ENCODE assay signal across 20 cellular contexts in genomic region chr3:155075200-155075599, GRCh38. TPM values are rescaled to one million over a fixed set of nuclear protein-coding genes. Genes with fewer than 3 reads are reported as not detected.
DNase-seq lines count a peak whose midpoint lies in the region; ATAC-seq, FAIRE-seq and TF ChIP-seq lines count a peak whose summit lies in the region.
"Had no signal": no experiment of that assay in that cellular context is flagged by ENCODE, and none has a peak within 500 bp of the region (broad histone marks: within the 10 kb centered on the region; RNA-seq: fewer than 3 reads in every experiment).

No MANE protein-coding gene starts in this region.

- H3K9me1 ChIP-seq in K562 (ENCODE audit: control insufficient read depth, insufficient read depth, low read length), result no peaks in the 10 kb centered on the region

- TF ChIP-seq POLR2A in K562 (conservative IDR thresholded peaks at IDR 0.05) (no peak), gastrocnemius medialis (IDR thresholded peaks at IDR 0.05) (no peak)

- H4K20me1 ChIP-seq in K562 (replicated peaks; ENCODE audit: control insufficient read depth, insufficient read depth, low read length), result no peaks in the 10 kb centered on the region

- BruUV-seq in K562 (replicated peaks; lab: Mats Ljungman, UMichigan), result no TSS peak

- POLR2A ChIA-PET in K562 (lab: Yijun Ruan, JAX), result interaction anchor here (0.9 kb wide), 1 partner anchor 16 kb away, joined by 3 read pairs; no protein-coding TSS in a partner anchor

- H3K27ac ChIP-seq in K562 (ENCODE audit: extremely low read depth, low read depth, low read length), result no peak overlapping the region
- H3K27ac ChIP-seq in gastrocnemius medialis, result no peak overlapping the region
- H3K27ac ChIP-seq: BLaER1 treated with 17β-estradiol and CSF1 and Interleukin-3, amounts not matched to agents 10 nM and 100 nM; C4-2B had no signal

- CTCF ChIA-PET in K562 (lab: Yijun Ruan, JAX; ENCODE audit: low intra/inter-chr PET ratio), result no interaction called here

- in situ Hi-C loops in K562 (cut with MboI) (no loop called here), GM13976 (cut with MboI; ENCODE audit: low sequenced_read_pairs, unreplicated experiment) (no loop called here), gastrocnemius medialis (cut with MboI; ENCODE audit: low sequenced_read_pairs in 4 of 4) (loop anchor here in 1 of 4 donors (25.0 kb wide), 1 partner anchor 237 kb away; no protein-coding TSS in a partner anchor)

- ATAC-seq in K562 (no peak), gastrocnemius medialis (no peak), GM18502 (IDR thresholded peaks at IDR 0.05; ENCODE audit: poor library complexity, unreplicated experiment) (no peak)
- ATAC-seq: CD8-positive, alpha-beta T cell had no signal

- H3K27me3 ChIP-seq in K562 (ENCODE audit: control insufficient read depth in 2 of 2, insufficient read depth in 2 of 2, low read length in 2 of 2) (peaks cover 0 to 5% of the 10 kb centered on the region in 2 experiments; a peak in 2 of 5 replicates), gastrocnemius medialis (peaks cover 0 to 6% (median 0%) of the 10 kb centered on the region in 3 donors)

- TF ChIP-seq EP300 in K562 (IDR thresholded peaks at IDR 0.05; ENCODE audit: low read length), result no peak

- no peaks in the 10 kb centered on the region for H3K9me3 ChIP-seq in K562 (replicated peaks; ENCODE audit: control insufficient read depth, insufficient read depth, low read depth, low read length)
- H3K9me3 ChIP-seq in gastrocnemius medialis, result no peaks in the 10 kb centered on the region

- DNase-seq in K562 (ENCODE audit: extremely low read depth in 1 of 4, low spot score in 3 of 4), result no peak
- no peak for DNase-seq in frontal cortex (ENCODE audit: low spot score in 2 of 2)
- DNase-seq in GM13976 (ENCODE audit: low spot score), result no peak
- DNase-seq in gastrocnemius medialis, result no peak
- DNase-seq: 8988T; ACHN; AML-193; Caco-2; Calu3; CD4-positive, alpha-beta T cell; CD8-positive, alpha-beta T cell; DMS79 treated with DMSO at 0.1 percent for 48 hours; GF-D8 had no signal

- H3K9ac ChIP-seq in K562 (ENCODE audit: insufficient read depth in 1 of 2, low read depth in 2 of 2, low read length in 2 of 2), result no peak overlapping the region
- H3K9ac ChIP-seq: BLaER1 treated with 17β-estradiol and CSF1 and Interleukin-3, amounts not matched to agents 10 nM and 100 nM had no signal

- H3K36me3 ChIP-seq in K562 (ENCODE audit: control insufficient read depth, insufficient read depth, low read length), result no peaks in the 10 kb centered on the region
- no peaks in the 10 kb centered on the region for H3K36me3 ChIP-seq in gastrocnemius medialis
- H3K36me3 ChIP-seq: BLaER1 treated with 17β-estradiol and CSF1 and Interleukin-3, amounts not matched to agents 10 nM and 100 nM had no signal

- H3K4me2 ChIP-seq in K562 (ENCODE audit: insufficient read depth, low read length), result no peak overlapping the region
- H3K4me2 ChIP-seq: BLaER1 treated with 17β-estradiol and CSF1 and Interleukin-3, amounts not matched to agents 10 nM and 100 nM had no signal

- no peak for TF ChIP-seq CTCF in K562 (IDR thresholded peaks at IDR 0.05 in 2 of 3, conservative IDR thresholded peaks at IDR 0.05 in 1 of 3; ENCODE audit: insufficient read depth in 2 of 3, low read depth in 1 of 3, low read length in 3 of 3)
- TF ChIP-seq CTCF in GM13976 (IDR thresholded peaks at IDR 0.05; ENCODE audit: borderline replicate concordance, control extremely low read depth, extremely low read depth, insufficient read depth, missing control alignments), result no peak
- no peak for TF ChIP-seq CTCF in gastrocnemius medialis (IDR thresholded peaks at IDR 0.05 in 4 of 5, conservative IDR thresholded peaks at IDR 0.05 in 1 of 5)

- H2AFZ ChIP-seq in K562 (ENCODE audit: low read depth, low read length), result no peak overlapping the region

- FAIRE-seq in K562 (lab: Jason Lieb, UNC) (no peak), frontal cortex (lab: Jason Lieb, UNC) (peak; percentile 23)
- FAIRE-seq: A204.1, D721Med, GM12891 had no signal

- no peak overlapping the region for H3K4me3 ChIP-seq in K562
- no peak overlapping the region for H3K4me3 ChIP-seq in gastrocnemius medialis
- H3K4me3 ChIP-seq: BLaER1 treated with 17β-estradiol and CSF1 and Interleukin-3, amounts not matched to agents 10 nM and 100 nM had no signal

- no peak for TF ChIP-seq RAD21 in K562 (CRISPR knock-in tag; conservative IDR thresholded peaks at IDR 0.05 in 1 of 2, IDR thresholded peaks at IDR 0.05 in 1 of 2)

- H3K4me1 ChIP-seq in K562 (replicated peaks in 1 of 2; ENCODE audit: control insufficient read depth in 2 of 2, insufficient read depth in 2 of 2, low read length in 2 of 2) (peaks cover 13 to 15% of the 10 kb centered on the region in 2 experiments; a peak in 3 of 5 replicates), gastrocnemius medialis (peaks cover 0 to 4% of the 10 kb centered on the region in 2 donors)

- intact Hi-C loops in K562 (cut with micrococcal nuclease), result no loop called here
- intact Hi-C loops in gastrocnemius medialis (cut with DNase I; ENCODE audit: low total_unique reads), result loop anchor here (5.0 kb wide), 1 partner anchor 242 kb away; no protein-coding TSS in a partner anchor

- H3K79me2 ChIP-seq in K562 (ENCODE audit: control insufficient read depth, insufficient read depth, low read length), result no peaks in the 10 kb centered on the region

TF ChIP-seq in K562, 482 proteins besides CTCF, POLR2A, EP300 and RAD21:
- TF ChIP-seq ZNF124 (CRISPR knock-in tag; IDR thresholded peaks at IDR 0.05) (no peak), ZNF507 (tag; conservative IDR thresholded peaks at IDR 0.05) (peak; percentile 98), SMARCE1 (IDR thresholded peaks at IDR 0.05) (no peak)

RNA-seq across cellular contexts. Expression of gene MME, which starts 4.9 kb away (rescaled TPM):
- 6.1 and 11.5 TPM in 2 replicates for total RNA-seq in K562 (2011; cell fraction: chromatin; rRNA removed; ENCODE audit: low replicate concordance)
- 3.4 and 6.2 TPM in 2 replicates for total RNA-seq in K562 (2011; cell fraction: nucleolus; rRNA removed)
- total RNA-seq in K562 (2011; cell fraction: nucleoplasm; rRNA removed), result 3.4 and 4.0 TPM in 2 replicates
- total RNA-seq in K562 (2014; rRNA removed) (2.7 and 4.2 TPM in 2 replicates), K562 (2014; rRNA removed; fragmentation: Illumina TruSeq; extraction: Trizol) (1.8 and 2.7 TPM in 2 replicates), K562 (2015; rRNA removed; fragmentation: Illumina TruSeq; extraction: Trizol) (8.6 and 10.3 TPM in 2 replicates), K562 (2021) (2.1 and 2.5 TPM in 2 replicates), frontal cortex (4.1 TPM), gastrocnemius medialis (10 to 100 TPM; 40.9 to 95.4 (median 68.0) TPM)
- polyA plus RNA-seq in K562 (2011; rRNA removed) (6.6 and 7.2 TPM in 2 replicates), K562 (2014; fragmentation: Illumina TruSeq; extraction: Trizol) (1.3 and 2.0 TPM in 2 replicates), K562 (2014; fragmentation: Nextera tagmentation; extraction: Ambion mirVana) (under 1 TPM; 0.80 to 0.94 TPM), K562 (2014; rRNA removed) (2.0 and 3.4 TPM in 2 replicates)
- polyA plus RNA-seq in K562 (2011; cell fraction: cytosol; rRNA removed), result 3.4 and 4.9 TPM in 2 replicates
- 5.9 and 8.1 TPM in 2 replicates for polyA plus RNA-seq in K562 (2011; cell fraction: nucleus; rRNA removed)
- polyA plus RNA-seq in K562 (2012), result 10.6 and 11.3 TPM in 2 replicates
- 15.8 and 17.1 TPM in 2 replicates for polyA minus RNA-seq in K562 (2011; rRNA and poly(A)+ RNA removed)
- polyA minus RNA-seq in K562 (2011; cell fraction: cytosol; rRNA and poly(A)+ RNA removed), result 4.4 and 8.6 TPM in 2 replicates
- polyA minus RNA-seq in K562 (2011; cell fraction: nucleus; rRNA and poly(A)+ RNA removed), result 5.4 and 16.2 TPM in 2 replicates
- total RNA-seq: A673 had no signal
